Comparison of ENCODE assay signal across 25 cellular contexts in genomic region chr14:77516111-77516510, GRCh38. TPM values are rescaled to one million over a fixed set of nuclear protein-coding genes. Genes with fewer than 3 reads are reported as not detected.
"Had no signal": no experiment of that assay in that cellular context is flagged by ENCODE, and none has a peak within 500 bp of the region (broad histone marks: within the 10 kb centered on the region; RNA-seq: fewer than 3 reads in every experiment).

No MANE protein-coding gene starts in this region.

- DNase-seq: cortex of kidney; effector memory CD8-positive, alpha-beta T cell; erythroblast; esophagus squamous epithelium; foreskin fibroblast; gastrocnemius medialis; head of caudate nucleus; left cardiac atrium; left lung; mesenchymal stem cell; midbrain; naive thymus-derived CD4-positive, alpha-beta T cell; stimulated activated CD4-positive, alpha-beta T cell treated with anti-CD3 and anti-CD28 coated beads, Interleukin-4, amount 100 ng/mL, for 4 hours; stimulated activated naive B cell treated with anti-CD40 and anti-IgM and Interleukin-4, amounts not matched to agents 10 μg/mL and 1 μg/mL and 100 μg/mL, for 72 hours; transverse colon; upper lobe of right lung had no signal

- H3K4me3 ChIP-seq: esophagus squamous epithelium, gastrocnemius medialis, left lung, neural progenitor cell, right atrium auricular region, suprapubic skin, transverse colon, upper lobe of right lung, vagina had no signal

- FAIRE-seq: endometrium had no signal

RNA-seq across cellular contexts. Expression of gene ISM2, which starts 17.5 kb away (rescaled TPM):
- total RNA-seq: gastrocnemius medialis; left lung; lung microvascular endothelial cell; naive thymus-derived CD4-positive, alpha-beta T cell; osteoblast; progenitor cell of endocrine pancreas; skeletal muscle tissue; suprapubic skin; upper lobe of right lung had no signal
